Comparison of ENCODE assay signal across 17 cellular contexts in genomic region chr15:83914906-83915305, GRCh38.
A peak's percentile ranks its signal among the peaks of the same experiment; 100 is the strongest.
DNase-seq lines count a peak whose midpoint lies in the region; ATAC-seq and TF ChIP-seq lines count a peak whose summit lies in the region.
"Had no signal": no experiment of that assay in that cellular context is flagged by ENCODE, and none has a peak within 500 bp of the region (broad histone marks: within the 10 kb centered on the region; RNA-seq: fewer than 3 reads in every experiment).

No MANE protein-coding gene starts in this region.

- no peak overlapping the region for H3K27ac Mint-ChIP-seq in MCF 10A (ENCODE audit: low read depth, unreplicated experiment)
- H3K27ac Mint-ChIP-seq: CD14-positive monocyte; CD4-positive, alpha-beta memory T cell had no signal

- no peaks in the 10 kb centered on the region for H3K36me3 ChIP-seq in mammary epithelial cell (ENCODE audit: insufficient read depth, low read length)
- H3K36me3 ChIP-seq: BLaER1, HAP-1 had no signal

- dilution Hi-C loops in mammary epithelial cell (cut with HindIII; ENCODE audit: low sequenced_read_pairs), result no loop called here

- no peaks in the 10 kb centered on the region for H3K27me3 Mint-ChIP-seq in MCF 10A (ENCODE audit: insufficient read depth, unreplicated experiment)

- H3K4me3 ChIP-seq in mammary epithelial cell (replicated peaks in 1 of 3; ENCODE audit: insufficient read depth in 1 of 3, low read depth in 2 of 3, low read length in 3 of 3), result no peak overlapping the region
- no peak overlapping the region for H3K4me3 ChIP-seq in epithelial cell of esophagus (ENCODE audit: low read length)
- H3K4me3 ChIP-seq: A549, BLaER1, HAP-1 had no signal

- no peak overlapping the region for H3K4me2 ChIP-seq in mammary epithelial cell (ENCODE audit: insufficient read depth, low read depth, low read length)
- H3K4me2 ChIP-seq: A549, BLaER1 had no signal

- TF ChIP-seq CTCF in mammary epithelial cell (conservative IDR thresholded peaks at IDR 0.05 in 1 of 2, IDR thresholded peaks at IDR 0.05 in 1 of 2; ENCODE audit: extremely low read depth in 1 of 2, insufficient read depth in 1 of 2, low read depth in 1 of 2, low read length in 2 of 2) (no peak), MCF 10A (IDR thresholded peaks at IDR 0.05; ENCODE audit: unreplicated experiment) (no peak), epithelial cell of esophagus (IDR thresholded peaks at IDR 0.05; ENCODE audit: insufficient read depth, low read depth, low read length, missing control alignments) (no peak)

- H3K9me3 Mint-ChIP-seq in MCF 10A (ENCODE audit: unreplicated experiment), result peaks cover 5% of the 10 kb centered on the region

- H3K9ac ChIP-seq in mammary epithelial cell (ENCODE audit: insufficient read depth, low read length), result no peak overlapping the region
- H3K9ac ChIP-seq: BLaER1 had no signal

- peaks cover 2% of the 10 kb centered on the region for H3K27me3 ChIP-seq in mammary epithelial cell (ENCODE audit: insufficient read depth, low read length)
- H3K27me3 ChIP-seq: BLaER1 had no signal

- H3K79me2 ChIP-seq in mammary epithelial cell (ENCODE audit: insufficient read depth, low read length), result no peaks in the 10 kb centered on the region

- 57% methylated on average over 1 of the region's 1 CpG for WGBS in mammary epithelial cell (ENCODE audit: low coverage, missing lambda C conversion rate)

- H2AFZ ChIP-seq in mammary epithelial cell (ENCODE audit: low read depth, low read length), result no peak overlapping the region

- no TSS peak for BruUV-seq in mammary epithelial cell (replicated peaks; lab: Mats Ljungman, UMichigan)
- BruUV-seq in MCF 10A (replicated peaks; lab: Mats Ljungman, UMichigan), result no TSS peak

- no peaks in the 10 kb centered on the region for H3K36me3 Mint-ChIP-seq in MCF 10A (ENCODE audit: insufficient read depth, unreplicated experiment)
- H3K36me3 Mint-ChIP-seq: CD14-positive monocyte; CD4-positive, alpha-beta memory T cell had no signal

- in situ Hi-C loops in mammary epithelial cell (cut with MboI; ENCODE audit: low sequenced_read_pairs in 2 of 2), result no loop called here

- CTCF ChIA-PET in mammary epithelial cell (lab: Charles Lee; ENCODE audit: low non-redundant PET), result no interaction called here
- CTCF ChIA-PET in MCF 10A (lab: Yijun Ruan, JAX), result no interaction called here

- DNase-seq in mammary epithelial cell (peak; percentile 19), MCF 10A (ENCODE audit: unreplicated experiment) (no peak), epithelial cell of esophagus (ENCODE audit: low read depth) (peak; percentile 34), myocyte (ENCODE audit: low read depth) (peak; percentile 67), AG20443 (ENCODE audit: low spot score) (no peak), occipital lobe (lab: John Stamatoyannopoulos, UW) (no peak), NCI-H2107 (lab: John Stamatoyannopoulos, UW) (no peak)
- DNase-seq: CD4-positive, alpha-beta memory T cell; DMS153; DMS79; GDM1 had no signal

- H4K20me1 ChIP-seq in mammary epithelial cell (ENCODE audit: insufficient read depth, low read length), result no peaks in the 10 kb centered on the region
- H4K20me1 ChIP-seq: BLaER1 had no signal

- peaks cover 7% of the 10 kb centered on the region for H3K4me1 ChIP-seq in mammary epithelial cell (ENCODE audit: insufficient read depth, low read length)
- H3K4me1 ChIP-seq: A549, BLaER1, HAP-1 had no signal

- no peak overlapping the region for H3K27ac ChIP-seq in mammary epithelial cell (ENCODE audit: insufficient read depth, low read depth, low read length)
- H3K27ac ChIP-seq: 22Rv1, A549, BLaER1 had no signal

- H3K4me1 Mint-ChIP-seq in MCF 10A (ENCODE audit: insufficient read depth, unreplicated experiment), result peaks cover 11% of the 10 kb centered on the region
- H3K4me1 Mint-ChIP-seq: CD14-positive monocyte had no signal

- POLR2A ChIA-PET in MCF 10A (lab: Yijun Ruan, JAX), result no interaction called here

- intact Hi-C loops in mammary epithelial cell (cut with micrococcal nuclease) (loop anchor here (10.0 kb wide), 1 partner anchor 60 kb away; no protein-coding TSS in a partner anchor), MCF 10A (cut with micrococcal nuclease) (no loop called here)

- H3K4me3 Mint-ChIP-seq in MCF 10A (ENCODE audit: unreplicated experiment), result no peak overlapping the region
- H3K4me3 Mint-ChIP-seq: CD14-positive monocyte; CD4-positive, alpha-beta memory T cell had no signal

- ATAC-seq in HG02973 (IDR thresholded peaks at IDR 0.05; ENCODE audit: unreplicated experiment), result no peak
- ATAC-seq: A549 had no signal

- no peaks in the 10 kb centered on the region for H3K9me3 ChIP-seq in mammary epithelial cell (replicated peaks; ENCODE audit: insufficient read depth, low read length)
- H3K9me3 ChIP-seq: A549, BLaER1, HAP-1 had no signal

Comparison
In these comparisons a context has a peak if more than half of its experiments do, and no peak if none do; other contexts are left out.
1. DNase-seq: peak in mammary epithelial cell (single experiment), epithelial cell of esophagus (single experiment) and myocyte (single experiment); none in MCF 10A (single experiment), AG20443 (single experiment), occipital lobe (single experiment) and NCI-H2107 (single experiment).